ENCODE assay signal across 23 cellular contexts in genomic region chr3:5504135-5504534, GRCh38.
"Had no signal": no experiment of that assay in that cellular context is flagged by ENCODE, and none has a peak within 500 bp of the region (broad histone marks: within the 10 kb centered on the region; RNA-seq: fewer than 3 reads in every experiment).

No MANE protein-coding gene starts in this region.

- ATAC-seq: left lobe of liver; naive thymus-derived CD8-positive, alpha-beta T cell; stimulated activated naive B cell treated with anti-CD40 and anti-IgM and Interleukin-4, amounts not matched to agents 10 μg/mL and 1 μg/mL and 100 μg/mL, for 72 hours; stimulated activated naive CD8-positive, alpha-beta T cell treated with anti-CD3 and anti-CD28 coated beads, Interleukin-15, amount 100 ng/mL, for 72 hours; upper lobe of right lung had no signal

- DNase-seq: effector CD4-positive, alpha-beta T cell; endodermal cell; erythroblast; foreskin melanocyte; head of caudate nucleus; mammary epithelial cell; naive thymus-derived CD8-positive, alpha-beta T cell; sigmoid colon; stimulated activated CD4-positive, alpha-beta T cell treated with anti-CD3 and anti-CD28 coated beads, Interleukin-2, amount 100 ng/mL, for 24 hours; stimulated activated CD4-positive, alpha-beta T cell treated with anti-CD3 and anti-CD28 coated beads, Interleukin-4, amount 100 ng/mL, for 4 hours; stimulated activated naive B cell treated with anti-CD40 and anti-IgM and Interleukin-4, amounts not matched to agents 10 μg/mL and 1 μg/mL and 100 μg/mL, for 72 hours; stimulated activated naive CD8-positive, alpha-beta T cell treated with anti-CD3 and anti-CD28 coated beads, Interleukin-15, amount 100 ng/mL, for 72 hours; testis; upper lobe of right lung had no signal

- H3K9me3 ChIP-seq: testis, upper lobe of right lung, vagina had no signal

- H2AFZ ChIP-seq: hepatocyte had no signal

- H3K4me2 ChIP-seq: hepatocyte had no signal

- H3K36me3 ChIP-seq: neutrophil, right atrium auricular region, sigmoid colon, tibial nerve, upper lobe of right lung, vagina had no signal

- FAIRE-seq: endothelial cell of umbilical vein, islet of Langerhans had no signal

- H3K79me2 ChIP-seq: hepatocyte had no signal

- H3K27me3 ChIP-seq: hepatocyte, neutrophil, right atrium auricular region, sigmoid colon, testis, tibial nerve, upper lobe of right lung, vagina had no signal

- H3K27ac ChIP-seq: hepatocyte, neutrophil, right atrium auricular region, sigmoid colon, skin epidermis, testis, tibial nerve, upper lobe of right lung, vagina had no signal

- H3K4me1 ChIP-seq: right atrium auricular region, sigmoid colon, testis, tibial nerve, upper lobe of right lung, vagina had no signal

- H3K4me3 ChIP-seq: hepatocyte, right atrium auricular region, sigmoid colon, skin epidermis, testis, tibial nerve, upper lobe of right lung, vagina had no signal
